Comparison of ENCODE assay signal across 24 cellular contexts in the genomic region with DNA sequence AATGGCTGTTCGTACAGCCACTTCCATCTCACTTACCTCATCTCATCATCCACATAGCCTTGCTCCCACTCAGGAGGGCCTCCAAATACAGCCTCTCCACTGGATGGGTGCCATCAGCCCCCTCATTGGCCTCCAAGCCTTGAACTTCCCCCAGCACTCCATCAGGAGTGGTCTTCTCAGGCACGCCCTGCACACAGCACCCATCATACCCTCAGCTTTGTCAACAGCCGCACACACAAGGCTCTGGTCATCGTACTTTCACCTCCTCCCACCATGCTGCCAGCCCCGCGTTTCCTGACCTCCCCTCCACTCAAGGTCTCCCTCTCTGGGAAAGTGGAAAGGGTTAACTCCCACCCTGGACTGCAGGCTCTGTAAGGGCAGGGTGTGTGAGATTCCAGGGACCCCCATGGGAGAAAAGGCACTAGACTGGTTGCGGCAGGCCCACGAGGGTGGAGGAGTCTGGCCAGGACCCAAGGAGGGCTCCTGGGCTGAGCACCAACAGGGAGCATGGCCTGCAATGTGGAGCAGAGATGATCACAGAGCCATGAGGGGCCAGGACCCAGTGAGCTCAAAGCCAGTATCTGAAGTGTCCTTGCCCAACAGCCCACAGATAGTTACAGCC.
"Had no signal": no experiment of that assay in that cellular context is flagged by ENCODE, and none has a peak within 500 bp of the region (broad histone marks: within the 10 kb centered on the region; RNA-seq: fewer than 3 reads in every experiment).

No MANE protein-coding gene starts in this region.

- H3K27me3 Mint-ChIP-seq: activated T-helper 17 cell treated with anti-CD3 and anti-CD28 coated beads, Interleukin-2, amount 50 U/mL, for 72 hours; dendritic cell treated with granulocyte-macrophage colony-stimulating factor and Interleukin-4, amounts not matched to agents 40 ng/mL and 50 ng/mL, for 4 days; stimulated activated naive B cell treated with anti-CD40 and anti-IgM and Interleukin-4, amounts not matched to agents 10 μg/mL and 1 μg/mL and 100 μg/mL, for 72 hours had no signal

- H3K4me1 ChIP-seq: right lobe of liver had no signal

- H3K9me3 ChIP-seq: heart right ventricle, mucosa of descending colon, ovary, right lobe of liver, thoracic aorta, upper lobe of left lung had no signal

- H3K4me3 Mint-ChIP-seq: activated CD8-positive, alpha-beta T cell treated with anti-CD3 and anti-CD28 coated beads, Interleukin-2, amount 10 ng/mL, durations not matched to agents 7 days and 5 days; activated T-helper 17 cell treated with anti-CD3 and anti-CD28 coated beads, Interleukin-2, amount 50 U/mL, for 72 hours; dendritic cell treated with granulocyte-macrophage colony-stimulating factor and Interleukin-4, amounts not matched to agents 40 ng/mL and 50 ng/mL, for 4 days; stimulated activated naive B cell treated with anti-CD40 and anti-IgM and Interleukin-4, amounts not matched to agents 10 μg/mL and 1 μg/mL and 100 μg/mL, for 72 hours had no signal

- H3K27ac Mint-ChIP-seq: activated CD8-positive, alpha-beta T cell treated with anti-CD3 and anti-CD28 coated beads, Interleukin-2, amount 10 ng/mL, durations not matched to agents 7 days and 5 days; dendritic cell treated with granulocyte-macrophage colony-stimulating factor and Interleukin-4, amounts not matched to agents 40 ng/mL and 50 ng/mL, for 4 days; stimulated activated naive B cell treated with anti-CD40 and anti-IgM and Interleukin-4, amounts not matched to agents 10 μg/mL and 1 μg/mL and 100 μg/mL, for 72 hours had no signal

- H3K4me3 ChIP-seq: heart right ventricle, mucosa of descending colon, ovary, right lobe of liver, smooth muscle cell, thoracic aorta, upper lobe of left lung had no signal

- H3K27ac ChIP-seq: heart right ventricle, ovary, right lobe of liver, thoracic aorta, upper lobe of left lung, WERI-Rb-1 had no signal

- H3K36me3 ChIP-seq: ovary, thoracic aorta had no signal

- ATAC-seq: activated CD8-positive, alpha-beta T cell treated with anti-CD3 and anti-CD28 coated beads, Interleukin-2, amount 10 ng/mL, durations not matched to agents 7 days and 5 days; activated T-helper 17 cell treated with anti-CD3 and anti-CD28 coated beads, Interleukin-2, amount 50 U/mL, for 72 hours; heart right ventricle; left colon; mucosa of descending colon; right lobe of liver; stimulated activated naive B cell treated with anti-CD40 and anti-IgM and Interleukin-4, amounts not matched to agents 10 μg/mL and 1 μg/mL and 100 μg/mL, for 72 hours had no signal

- DNase-seq: activated CD4-positive, alpha-beta T cell treated with anti-CD3 and anti-CD28 coated beads for 1 hour; activated CD4-positive, alpha-beta T cell treated with anti-CD3 and anti-CD28 coated beads, Interleukin-2, amount 50 U/mL, for 1 hour; activated CD8-positive, alpha-beta T cell treated with anti-CD3 and anti-CD28 coated beads, Interleukin-2, amount 10 ng/mL, durations not matched to agents 7 days and 5 days; activated T-cell treated with anti-CD3 and anti-CD28 coated beads, Interleukin-2, amount 50 U/mL, for 1 hour; amygdala; effector CD8-positive, alpha-beta T cell; erythroblast; foreskin fibroblast; heart right ventricle; left colon; mesenchymal stem cell; mucosa of descending colon; stimulated activated CD4-positive, alpha-beta T cell treated with anti-CD3 and anti-CD28 coated beads, Interleukin-2, amount 100 ng/mL, for 48 hours; stimulated activated CD8-positive, alpha-beta memory T cell treated with anti-CD3 and anti-CD28 coated beads, Interleukin-4, amount 100 ng/mL, for 48 hours; stimulated activated naive B cell treated with anti-CD40 and anti-IgM and Interleukin-4, amounts not matched to agents 10 μg/mL and 1 μg/mL and 100 μg/mL, for 72 hours; upper lobe of left lung; WERI-Rb-1 had no signal

- FAIRE-seq: TTC549 had no signal
